ENCODE assay signal across 8 cellular contexts in the genomic region with DNA sequence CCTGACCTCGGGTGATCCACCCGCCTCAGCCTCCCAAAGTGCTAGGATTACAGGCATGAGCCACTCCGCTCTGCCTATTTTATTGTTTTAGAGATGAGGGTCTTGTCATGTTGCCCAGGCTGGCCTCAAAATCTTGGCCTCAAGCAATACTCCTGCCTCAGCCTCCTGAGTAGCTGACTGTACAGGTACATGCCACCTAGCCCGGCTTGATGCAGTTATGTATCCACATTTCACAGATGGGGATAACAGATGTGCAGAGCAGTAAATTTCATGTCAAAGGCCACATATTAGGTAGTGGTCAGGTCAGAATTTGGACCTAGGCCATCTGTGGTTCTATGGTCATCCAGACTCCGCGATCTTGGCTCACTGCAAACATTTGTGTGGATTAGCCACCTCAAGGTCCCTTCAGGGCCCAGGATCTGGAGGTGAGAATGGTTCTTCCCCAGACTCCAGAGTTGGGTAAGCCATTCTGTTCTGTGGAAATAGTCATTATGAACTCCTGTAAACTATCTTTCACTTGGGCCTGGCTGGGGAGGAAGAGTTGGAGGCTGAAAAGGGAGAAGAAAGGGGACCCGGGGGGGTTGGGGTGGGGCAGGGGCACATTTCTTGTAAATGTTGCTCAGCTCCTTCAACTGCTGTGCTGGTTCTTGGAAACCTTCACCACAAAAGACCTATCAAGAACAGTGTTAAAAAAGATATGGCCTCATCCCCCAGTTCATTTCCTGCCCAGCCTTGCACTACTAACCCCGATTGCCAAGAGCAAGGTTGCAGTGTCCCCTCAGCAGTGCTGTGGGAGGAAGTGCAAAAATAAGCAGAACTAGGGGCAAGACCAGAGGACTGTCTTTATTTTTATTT. TPM values are rescaled to one million over a fixed set of nuclear protein-coding genes. Genes with fewer than 3 reads are reported as not detected.
DNase-seq lines count a peak whose midpoint lies in the region; ATAC-seq and TF ChIP-seq lines count a peak whose summit lies in the region.

No MANE protein-coding gene starts in this region.

- H3K36me3 ChIP-seq in gastroesophageal sphincter (no peaks in the 10 kb centered on the region), esophagus muscularis mucosa (no peaks in the 10 kb centered on the region)

- TF ChIP-seq POLR2A in gastroesophageal sphincter (IDR thresholded peaks at IDR 0.05): no peak
- TF ChIP-seq POLR2A in esophagus muscularis mucosa (IDR thresholded peaks at IDR 0.05; ENCODE audit: low read depth): no peak

- TF ChIP-seq EP300 in gastroesophageal sphincter (IDR thresholded peaks at IDR 0.05) (no peak), esophagus muscularis mucosa (IDR thresholded peaks at IDR 0.05) (no peak)

- H3K36me3 Mint-ChIP-seq in activated CD4-positive, alpha-beta T cell treated with anti-CD3 and anti-CD28 coated beads for 36 hours (ENCODE audit: low read depth): peaks cover 2% of the 10 kb centered on the region

- H3K27me3 ChIP-seq in gastroesophageal sphincter (no peaks in the 10 kb centered on the region), esophagus muscularis mucosa (no peaks in the 10 kb centered on the region)

- POLR2A ChIA-PET in activated CD4-positive, alpha-beta T cell treated with anti-CD3 and anti-CD28 coated beads for 36 hours (lab: Charles Lee): no interaction called here

- H3K9me3 ChIP-seq in gastroesophageal sphincter: no peaks in the 10 kb centered on the region
- no peaks in the 10 kb centered on the region for H3K9me3 ChIP-seq in esophagus muscularis mucosa

- peaks cover 6% of the 10 kb centered on the region for H3K9me3 Mint-ChIP-seq in activated CD4-positive, alpha-beta T cell treated with anti-CD3 and anti-CD28 coated beads for 36 hours (ENCODE audit: low read depth)

- peak overlapping the region; percentile 26 for H3K4me3 Mint-ChIP-seq in activated CD4-positive, alpha-beta T cell treated with anti-CD3 and anti-CD28 coated beads for 36 hours

- CTCF ChIA-PET in activated CD4-positive, alpha-beta T cell treated with anti-CD3 and anti-CD28 coated beads for 36 hours (lab: Charles Lee): interaction anchor here (0.6 to 4.5 kb wide), 4 partner anchors 10 to 154 kb away, joined by 3 to 37 read pairs (median 9); no protein-coding TSS in a partner anchor

- H3K4me1 Mint-ChIP-seq in activated CD4-positive, alpha-beta T cell treated with anti-CD3 and anti-CD28 coated beads for 36 hours: peaks cover 44% of the 10 kb centered on the region

- DNase-seq in activated CD4-positive, alpha-beta T cell treated with anti-CD3 and anti-CD28 coated beads for 36 hours: peak; percentile 77
- peak in 2 of 3 donors; percentile 47 to 48 for DNase-seq in stimulated activated CD4-positive, alpha-beta T cell treated with anti-CD3 and anti-CD28 coated beads, TNF-alpha, amount 100 ng/mL, for 48 hours (ENCODE audit: low read depth in 3 of 3)
- DNase-seq in NCI-H2196 (lab: John Stamatoyannopoulos, UW; ENCODE audit: unreplicated experiment) (no peak), esophagus muscularis mucosa (ENCODE audit: extremely low spot score) (no peak), hepatic stellate cell (ENCODE audit: low spot score) (no peak)

- H3K4me3 ChIP-seq in gastroesophageal sphincter: no peak overlapping the region
- no peak overlapping the region for H3K4me3 ChIP-seq in esophagus muscularis mucosa

- H3K27me3 Mint-ChIP-seq in activated CD4-positive, alpha-beta T cell treated with anti-CD3 and anti-CD28 coated beads for 36 hours: no peaks in the 10 kb centered on the region

- no peak for TF ChIP-seq CTCF in gastroesophageal sphincter (IDR thresholded peaks at IDR 0.05)
- no peak for TF ChIP-seq CTCF in esophagus muscularis mucosa (IDR thresholded peaks at IDR 0.05)

- H3K27ac Mint-ChIP-seq in activated CD4-positive, alpha-beta T cell treated with anti-CD3 and anti-CD28 coated beads for 36 hours: peak overlapping the region; percentile 97

- 71 to 83% methylated on average over 4 to 5 of the region's 8 CpGs for WGBS in gastroesophageal sphincter (ENCODE audit: low coverage in 1 of 2), 2 donors
- 79% methylated on average over 7 of the region's 8 CpGs for WGBS in esophagus muscularis mucosa

- H3K27ac ChIP-seq in gastroesophageal sphincter: peak overlapping the region in 1 of 4 donors; percentile 21
- H3K27ac ChIP-seq in esophagus muscularis mucosa (replicated peaks in 1 of 4): peak overlapping the region in 2 of 4 donors; percentile 28 to 57

- intact Hi-C loops in activated CD4-positive, alpha-beta T cell treated with anti-CD3 and anti-CD28 coated beads for 36 hours (cut with DNase I, micrococcal nuclease): loop anchor here in 1 of 2 experiments (1.0 kb wide), 1 partner anchor 10 kb away; no protein-coding TSS in a partner anchor
- intact Hi-C loops in esophagus muscularis mucosa (cut with DNase I): no loop called here

- ATAC-seq in HG03175 (IDR thresholded peaks at IDR 0.05; ENCODE audit: unreplicated experiment) (peak; percentile 73), gastroesophageal sphincter (peak; percentile 41), GM19395 (IDR thresholded peaks at IDR 0.05; ENCODE audit: unreplicated experiment) (no peak)
- peak; percentile 91 for ATAC-seq in activated CD4-positive, alpha-beta T cell treated with anti-CD3 and anti-CD28 coated beads for 36 hours

- no peaks in the 10 kb centered on the region for H3K4me1 ChIP-seq in gastroesophageal sphincter
- peaks cover 0 to 5% (median 0%) of the 10 kb centered on the region in 4 donors for H3K4me1 ChIP-seq in esophagus muscularis mucosa

RNA-seq across cellular contexts. Expression of a gene that starts 13.0 kb away (rescaled TPM):
- 100 to 1,000 TPM; 137 to 163 TPM for total RNA-seq in activated CD4-positive, alpha-beta T cell treated with anti-CD3 and anti-CD28 coated beads for 36 hours
- total RNA-seq in gastroesophageal sphincter (10 to 100 TPM; 19.0 to 63.8 (median 21.8) TPM), esophagus muscularis mucosa (100 to 1,000 TPM in 1 of 4 donors, 10 to 100 TPM in 3; 26.0 to 176 (median 26.5) TPM)

Comparison
In these comparisons a context has a peak if more than half of its experiments do, and no peak if none do; other contexts are left out.
1. DNase-seq: peak in activated CD4-positive, alpha-beta T cell treated with anti-CD3 and anti-CD28 coated beads for 36 hours (single experiment) and stimulated activated CD4-positive, alpha-beta T cell treated with anti-CD3 and anti-CD28 coated beads, TNF-alpha, amount 100 ng/mL, for 48 hours (2 of 3); none in NCI-H2196 (single experiment), esophagus muscularis mucosa (single experiment) and hepatic stellate cell (single experiment).